ENCODE assay signal across 7 cellular contexts in genomic region chr12:3299929-3300832, GRCh38.
DNase-seq lines count a peak whose midpoint lies in the region; ATAC-seq lines count a peak whose summit lies in the region.

No MANE protein-coding gene starts in this region.

- peak; percentile 66 for ATAC-seq in GM18502 (IDR thresholded peaks at IDR 0.05; ENCODE audit: poor library complexity, unreplicated experiment)
- peak; percentile 73 for ATAC-seq in HG03196 (IDR thresholded peaks at IDR 0.05; ENCODE audit: unreplicated experiment)
- peak; percentile 91 for ATAC-seq in left colon

- intact Hi-C loops in left colon (cut with DNase I, micrococcal nuclease), result loop anchor here in 1 of 2 donors (10.0 kb wide), 2 partner anchors 475 to 505 kb away; no protein-coding TSS in a partner anchor

- DNase-seq in NCI-H460 (ENCODE audit: extremely low read depth, low read depth) (peak; percentile 70), cerebellum (ENCODE audit: low spot score) (peak; percentile 79), left colon (peak; percentile 90 to 92)
- peak; percentile 64 to 74 for DNase-seq in activated CD4-positive, alpha-beta T cell treated with anti-CD3 and anti-CD28 coated beads for 24 hours (ENCODE audit: low read depth in 2 of 2)
- DNase-seq in stimulated activated CD4-positive, alpha-beta T cell treated with anti-CD3 and anti-CD28 coated beads, Interleukin-1b, Interleukin-23, amount 100 ng/mL, for 1 hour (ENCODE audit: low read depth in 2 of 2), result peak; percentile 54

Comparison
In these comparisons a context has a peak if more than half of its experiments do, and no peak if none do; other contexts are left out.
1. Peak in every context shown above with its lines: DNase-seq and ATAC-seq.